In genomic region chr17:31919802-31920525, GRCh38 we compare ENCODE assay signal across 1 cellular context.
A peak's percentile ranks its signal among the peaks of the same experiment; 100 is the strongest.
TF ChIP-seq lines count a peak whose summit lies in the region.

No MANE protein-coding gene starts in this region.

TF ChIP-seq in GM12878, 131 proteins besides CTCF, POLR2A, EP300 and RAD21:
- TF ChIP-seq E2F8 (IDR thresholded peaks at IDR 0.05; ENCODE audit: low read depth, partially characterized antibody) (no peak), PAX5 (IDR thresholded peaks at IDR 0.05; ENCODE audit: borderline replicate concordance, low read depth, low read length) (no peak), NFIC (IDR thresholded peaks at IDR 0.05; ENCODE audit: low read depth, low read length) (peak; percentile 68; the same call in 1 of the 2 replicates), MYC (IDR thresholded peaks at IDR 0.05; ENCODE audit: insufficient read depth, insufficient read length, insufficient replicate concordance, low read length, severe bottlenecking) (no peak), CREM (IDR thresholded peaks at IDR 0.05; ENCODE audit: low read depth) (0 out of 2 replicates have a peak, but pooled peaks have one; percentile 34), ZBTB33 (IDR thresholded peaks at IDR 0.05) (no peak), LARP7 (IDR thresholded peaks at IDR 0.05) (no peak), JUNB (IDR thresholded peaks at IDR 0.05) (peak; percentile 72), TCF7 (IDR thresholded peaks at IDR 0.05; ENCODE audit: borderline replicate concordance) (0 out of 2 replicates have a peak, but pooled peaks have one; percentile 49), SREBF1 (IDR thresholded peaks at IDR 0.05; ENCODE audit: low read length) (no peak)
